Comparison of ENCODE assay signal across 26 cellular contexts in the genomic region with DNA sequence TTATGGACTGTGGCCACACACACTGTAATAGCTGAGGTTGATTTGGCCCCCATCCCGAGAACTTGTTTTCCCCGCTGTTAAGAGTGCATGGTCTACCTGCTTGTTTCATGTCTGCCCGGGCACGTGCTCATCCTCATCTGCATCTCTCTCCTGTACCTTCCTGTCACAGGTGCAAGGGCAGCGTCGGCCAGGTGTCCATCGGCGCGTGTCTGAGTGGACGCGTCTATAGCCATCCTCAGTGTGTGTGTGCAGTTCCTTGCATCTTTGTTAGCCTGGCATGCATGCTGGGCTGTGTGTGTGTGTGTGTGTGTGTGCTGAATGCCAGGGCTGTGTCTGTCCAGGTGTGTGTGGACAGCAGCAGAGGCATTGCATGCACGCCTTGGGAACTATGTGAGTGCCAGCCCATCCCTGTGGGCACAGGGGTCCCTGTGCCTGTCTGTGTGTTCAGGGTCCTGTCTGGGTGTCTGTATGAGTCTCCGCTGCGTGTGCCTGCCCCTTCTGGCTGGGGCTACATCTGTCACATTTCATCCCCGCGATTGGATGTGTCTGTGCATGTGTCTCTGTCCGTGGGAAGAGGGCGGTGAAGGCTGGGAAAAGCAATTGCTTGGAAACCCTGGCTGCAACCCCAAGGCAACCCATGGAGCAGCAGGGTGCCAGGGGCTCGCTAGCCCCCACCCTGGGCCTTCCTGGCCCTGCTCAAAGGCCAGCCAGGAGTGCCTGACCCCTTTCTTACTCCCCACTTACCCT. TPM values are rescaled to one million over a fixed set of nuclear protein-coding genes. Genes with fewer than 3 reads are reported as not detected.
DNase-seq lines count a peak whose midpoint lies in the region; ATAC-seq and TF ChIP-seq lines count a peak whose summit lies in the region.
"Had no signal": no experiment of that assay in that cellular context is flagged by ENCODE, and none has a peak within 500 bp of the region (broad histone marks: within the 10 kb centered on the region; RNA-seq: fewer than 3 reads in every experiment).

No MANE protein-coding gene starts in this region.

- no peak for ATAC-seq in activated T-cell treated with anti-CD3 and anti-CD28 coated beads, Interleukin-2, amount 50 U/mL, for 4 hours
- ATAC-seq: activated CD4-positive, CD25-positive, alpha-beta regulatory T cell treated with anti-CD3 and anti-CD28 coated beads, Interleukin-2, amount 50 U/mL, for 24 hours; activated CD8-positive, alpha-beta memory T cell treated with anti-CD3 and anti-CD28 coated beads, Interleukin-2, amount 10 ng/mL, durations not matched to agents 7 days and 5 days; CD8-positive, alpha-beta T cell; gastroesophageal sphincter; lower lobe of right lung; naive thymus-derived CD8-positive, alpha-beta T cell; stimulated activated naive CD8-positive, alpha-beta T cell treated with anti-CD3 and anti-CD28 coated beads, Interleukin-15, Interleukin-2, amounts not matched to agents 100 U/mL and 50 U/mL, for 24 hours had no signal

- H3K27ac Mint-ChIP-seq in type B pancreatic cell, result peak overlapping the region; percentile 48
- H3K27ac Mint-ChIP-seq: activated CD8-positive, alpha-beta memory T cell treated with anti-CD3 and anti-CD28 coated beads, Interleukin-2, amount 10 ng/mL, durations not matched to agents 7 days and 5 days; CD8-positive, alpha-beta T cell; T-helper 1 cell treated with Interleukin-12 subunit alpha and Interleukin-12 subunit beta and Interleukin-4 antibody, amounts not matched to agents 30 μg/mL and 1 μg/mL, for 36 hours had no signal

- no peak overlapping the region for H3K4me3 Mint-ChIP-seq in type B pancreatic cell
- H3K4me3 Mint-ChIP-seq in activated T-cell treated with anti-CD3 and anti-CD28 coated beads, Interleukin-2, amount 50 U/mL, for 4 hours, result no peak overlapping the region
- H3K4me3 Mint-ChIP-seq: activated CD8-positive, alpha-beta memory T cell treated with anti-CD3 and anti-CD28 coated beads, Interleukin-2, amount 10 ng/mL, durations not matched to agents 7 days and 5 days; CD8-positive, alpha-beta T cell; naive thymus-derived CD8-positive, alpha-beta T cell; T-helper 1 cell treated with Interleukin-12 subunit alpha and Interleukin-12 subunit beta and Interleukin-4 antibody, amounts not matched to agents 30 μg/mL and 1 μg/mL, for 36 hours had no signal

- peaks cover 35% of the 10 kb centered on the region; the same call in 1 of the 2 replicates for H3K4me1 ChIP-seq in SJCRH30
- H3K4me1 ChIP-seq: colonic mucosa, gastroesophageal sphincter, lower lobe of right lung had no signal

- no peaks in the 10 kb centered on the region for H3K4me1 Mint-ChIP-seq in type B pancreatic cell (ENCODE audit: unreplicated experiment)
- H3K4me1 Mint-ChIP-seq in activated T-cell treated with anti-CD3 and anti-CD28 coated beads, Interleukin-2, amount 50 U/mL, for 4 hours (ENCODE audit: low read depth), result peaks cover 8% of the 10 kb centered on the region

- H3K27me3 Mint-ChIP-seq in type B pancreatic cell, result peaks cover 10% of the 10 kb centered on the region
- no peaks in the 10 kb centered on the region for H3K27me3 Mint-ChIP-seq in activated T-cell treated with anti-CD3 and anti-CD28 coated beads, Interleukin-2, amount 50 U/mL, for 4 hours (ENCODE audit: low read depth)
- H3K27me3 Mint-ChIP-seq: activated CD8-positive, alpha-beta memory T cell treated with anti-CD3 and anti-CD28 coated beads, Interleukin-2, amount 10 ng/mL, durations not matched to agents 7 days and 5 days; naive thymus-derived CD8-positive, alpha-beta T cell had no signal

- H3K4me3 ChIP-seq in SJCRH30, result peak overlapping the region; percentile 5; the same call in 1 of the 2 replicates
- H3K4me3 ChIP-seq: colonic mucosa, gastroesophageal sphincter, lower lobe of right lung had no signal

- no peak overlapping the region; the same call in 1 of the 2 replicates for H3K27ac ChIP-seq in SJCRH30
- H3K27ac ChIP-seq: colonic mucosa, gastroesophageal sphincter, lower lobe of right lung had no signal

- H3K27me3 ChIP-seq in SJCRH30, result peaks cover 8% of the 10 kb centered on the region; the same call in 1 of the 2 replicates
- H3K27me3 ChIP-seq: colonic mucosa had no signal

- TF ChIP-seq CTCF in type B pancreatic cell (conservative IDR thresholded peaks at IDR 0.05), result no peak

- peak; percentile 34 for DNase-seq in NCI-H748 (lab: John Stamatoyannopoulos, UW; ENCODE audit: unreplicated experiment)
- DNase-seq in NCI-H748 treated with DMSO at 0.1 percent for 48 hours (lab: John Stamatoyannopoulos, UW), result no peak
- peak; percentile 64 to 76 for DNase-seq in SJCRH30
- DNase-seq in midbrain (lab: John Stamatoyannopoulos, UW), result peak; percentile 36
- DNase-seq in type B pancreatic cell (ENCODE audit: extremely low spot score, unreplicated experiment), result no peak
- DNase-seq in activated T-cell treated with anti-CD3 and anti-CD28 coated beads, Interleukin-2, amount 50 U/mL, for 4 hours, result no peak
- DNase-seq in NCI-H1694 (lab: John Stamatoyannopoulos, UW), result no peak
- no peak for DNase-seq in NCI-H510A (lab: John Stamatoyannopoulos, UW)
- DNase-seq: activated CD8-positive, alpha-beta memory T cell treated with anti-CD3 and anti-CD28 coated beads, Interleukin-2, amount 10 ng/mL, durations not matched to agents 7 days and 5 days; activated effector memory CD4-positive, alpha-beta T cell treated with anti-CD3 and anti-CD28 coated beads, Interleukin-2, amount 50 U/mL, for 16 hours; amniotic stem cell; CD8-positive, alpha-beta T cell; colonic mucosa; HCEC 1CT; KBM-7; lower lobe of right lung; naive thymus-derived CD8-positive, alpha-beta T cell; NCI-H2171; SHP77 treated with DMSO at 0.1 percent for 48 hours; stimulated activated naive CD8-positive, alpha-beta T cell treated with anti-CD3 and anti-CD28 coated beads, Interleukin-15, Interleukin-2, amounts not matched to agents 100 U/mL and 50 U/mL, for 24 hours had no signal

- H3K9me3 ChIP-seq in SJCRH30 (replicated peaks), result no peaks in the 10 kb centered on the region
- H3K9me3 ChIP-seq: colonic mucosa, gastroesophageal sphincter, lower lobe of right lung had no signal

- no peaks in the 10 kb centered on the region for H3K36me3 Mint-ChIP-seq in type B pancreatic cell
- H3K36me3 Mint-ChIP-seq in activated T-cell treated with anti-CD3 and anti-CD28 coated beads, Interleukin-2, amount 50 U/mL, for 4 hours (ENCODE audit: insufficient read depth), result no peaks in the 10 kb centered on the region
- H3K36me3 Mint-ChIP-seq: activated CD8-positive, alpha-beta memory T cell treated with anti-CD3 and anti-CD28 coated beads, Interleukin-2, amount 10 ng/mL, durations not matched to agents 7 days and 5 days; CD8-positive, alpha-beta T cell; naive thymus-derived CD8-positive, alpha-beta T cell had no signal

- no peaks in the 10 kb centered on the region for H3K36me3 ChIP-seq in SJCRH30
- H3K36me3 ChIP-seq: colonic mucosa, gastroesophageal sphincter, lower lobe of right lung had no signal

- H3K9me3 Mint-ChIP-seq in type B pancreatic cell, result no peaks in the 10 kb centered on the region
- H3K9me3 Mint-ChIP-seq in activated T-cell treated with anti-CD3 and anti-CD28 coated beads, Interleukin-2, amount 50 U/mL, for 4 hours, result no peaks in the 10 kb centered on the region
- H3K9me3 Mint-ChIP-seq: CD8-positive, alpha-beta T cell; naive thymus-derived CD8-positive, alpha-beta T cell; T-helper 1 cell treated with Interleukin-12 subunit alpha and Interleukin-12 subunit beta and Interleukin-4 antibody, amounts not matched to agents 30 μg/mL and 1 μg/mL, for 36 hours had no signal

RNA-seq across cellular contexts. Expression of a gene that starts 1.2 kb away (rescaled TPM):
- total RNA-seq in SJCRH30 (2014; rRNA removed; shearing (Covaris generic)), result 1.2 and 3.6 TPM in 2 replicates
- total RNA-seq in type B pancreatic cell (ENCODE audit: low replicate concordance), result 2.1 TPM in 1 of 2 replicates, not detected in the other
- total RNA-seq in activated T-cell treated with anti-CD3 and anti-CD28 coated beads, Interleukin-2, amount 50 U/mL, for 4 hours, result under 1 TPM in 1 of 3 donors, not detected in 2; 0.29 TPM
- total RNA-seq: A673; CD8-positive, alpha-beta T cell; colonic mucosa; G401; lower lobe of right lung; naive thymus-derived CD8-positive, alpha-beta T cell; ureter had no signal

RNA-seq across cellular contexts. Expression of a gene that starts 10.8 kb away (rescaled TPM):
- total RNA-seq in SJCRH30 (2014; rRNA removed; shearing (Covaris generic)), result 0.47 and 0.68 TPM in 2 replicates
- 0.59 and 1.2 TPM in 2 replicates for total RNA-seq in type B pancreatic cell (ENCODE audit: low replicate concordance)
- total RNA-seq in activated T-cell treated with anti-CD3 and anti-CD28 coated beads, Interleukin-2, amount 50 U/mL, for 4 hours, result under 1 TPM; 0.58 to 0.81 (median 0.60) TPM
- total RNA-seq: colonic mucosa, G401, gastroesophageal sphincter, lower lobe of right lung had no signal

RNA-seq across cellular contexts. Expression of a gene that starts 24.4 kb away (rescaled TPM):
- 104 and 105 TPM in 2 replicates for total RNA-seq in SJCRH30 (2014; rRNA removed; shearing (Covaris generic))
- 107 and 133 TPM in 2 replicates for total RNA-seq in type B pancreatic cell (ENCODE audit: low replicate concordance)
- 100 to 1,000 TPM; 130 to 145 (median 144) TPM for total RNA-seq in activated T-cell treated with anti-CD3 and anti-CD28 coated beads, Interleukin-2, amount 50 U/mL, for 4 hours

RNA-seq across cellular contexts. Expression of a gene that starts 35.8 kb away (rescaled TPM):
- total RNA-seq in SJCRH30 (2014; rRNA removed; shearing (Covaris generic)), result 0.04 TPM in 1 of 2 replicates, not detected in the other
- 0.92 and 2.1 TPM in 2 replicates for total RNA-seq in type B pancreatic cell (ENCODE audit: low replicate concordance)
- total RNA-seq in activated T-cell treated with anti-CD3 and anti-CD28 coated beads, Interleukin-2, amount 50 U/mL, for 4 hours, result 1 to 10 TPM; 1.3 to 5.2 (median 1.4) TPM
- total RNA-seq: A673, G401 had no signal

RNA-seq across cellular contexts. Expression of a gene that starts 44.4 kb away (rescaled TPM):
- total RNA-seq in SJCRH30 (2014; rRNA removed; shearing (Covaris generic)), result 0.59 and 0.96 TPM in 2 replicates
- total RNA-seq in type B pancreatic cell (ENCODE audit: low replicate concordance), result 78.5 and 155 TPM in 2 replicates
- 10 to 100 TPM; 14.0 to 18.7 (median 17.1) TPM for total RNA-seq in activated T-cell treated with anti-CD3 and anti-CD28 coated beads, Interleukin-2, amount 50 U/mL, for 4 hours

Comparison
In these comparisons a context has a peak if more than half of its experiments do, and no peak if none do; other contexts are left out.
1. DNase-seq: peak in NCI-H748 (single experiment), SJCRH30 (2 of 2) and midbrain (single experiment); none in NCI-H748 treated with DMSO at 0.1 percent for 48 hours (single experiment), type B pancreatic cell (single experiment), activated T-cell treated with anti-CD3 and anti-CD28 coated beads, Interleukin-2, amount 50 U/mL, for 4 hours (single experiment), NCI-H1694 (single experiment) and NCI-H510A (single experiment).